ENCODE assay signal across 12 cellular contexts in the genomic region with DNA sequence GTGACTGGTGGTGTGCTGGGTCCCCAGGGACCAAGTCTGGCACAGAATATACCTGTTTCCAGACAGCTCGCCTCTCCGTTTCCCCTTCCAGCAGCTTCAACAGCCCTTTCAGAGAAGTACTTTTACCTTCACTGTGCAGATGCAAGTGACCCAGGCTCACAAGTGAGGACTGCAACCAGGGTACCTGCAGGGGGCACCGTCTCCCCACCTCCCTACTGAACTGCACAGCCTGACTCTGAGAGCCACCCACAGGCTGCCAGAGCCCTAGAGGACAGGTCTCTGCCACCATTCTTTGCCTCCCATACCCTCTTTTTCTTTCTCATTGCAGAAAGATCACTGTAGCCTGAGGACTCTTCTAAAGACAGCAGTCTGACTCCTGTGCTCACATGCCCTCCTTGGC. TPM values are rescaled to one million over a fixed set of nuclear protein-coding genes. Genes with fewer than 3 reads are reported as not detected.
A peak's percentile ranks its signal among the peaks of the same experiment; 100 is the strongest.
DNase-seq lines count a peak whose midpoint lies in the region; FAIRE-seq and TF ChIP-seq lines count a peak whose summit lies in the region.
"Had no signal": no experiment of that assay in that cellular context is flagged by ENCODE, and none has a peak within 500 bp of the region (broad histone marks: within the 10 kb centered on the region; RNA-seq: fewer than 3 reads in every experiment).

No MANE protein-coding gene starts in this region.

- no peak overlapping the region for H2BK20ac ChIP-seq in H1 (ENCODE audit: low read length)

- no peak overlapping the region; the same call in 1 of the 2 replicates for H2BK15ac ChIP-seq in H1 (ENCODE audit: low read length)

- no peak overlapping the region for H3K4me2 ChIP-seq in Loucy (ENCODE audit: low read depth, low read length, poor library complexity, severe bottlenecking)
- no peak overlapping the region; a peak in 2 of 4 replicates for H3K4me2 ChIP-seq in H1 (ENCODE audit: insufficient read depth in 1 of 2, low read depth in 2 of 2, low read length in 2 of 2)

- WGBS in H1 (ENCODE audit: extremely low coverage in 1 of 2, insufficient coverage in 1 of 2, insufficient read length in 1 of 2, insufficient replicate concordance in 2 of 2, low coverage in 1 of 2, low lambda C conversion rate in 2 of 2, missing lambda C conversion rate in 1 of 2), 2 experiments, result 53% methylated on average over 3 of the region's 3 CpGs; no CpG with 5 or more reads in 1 of the 2 experiments

- H3K4me1 ChIP-seq in Loucy (ENCODE audit: insufficient read depth, low read length, poor library complexity, severe bottlenecking), result no peaks in the 10 kb centered on the region
- H3K4me1 ChIP-seq in H1 (replicated peaks in 1 of 4; ENCODE audit: control insufficient read depth in 3 of 4, insufficient read depth in 4 of 4, low read length in 3 of 4), result peaks cover 3 to 5% (median 4%) of the 10 kb centered on the region in 4 experiments; a peak in 6 of 7 replicates
- H3K4me1 ChIP-seq: left lung had no signal

- no peak for TF ChIP-seq EP300 in H1 (IDR thresholded peaks at IDR 0.05; ENCODE audit: borderline replicate concordance in 1 of 2, low read depth in 2 of 2, low read length in 2 of 2)

- H3K18ac ChIP-seq in H1 (ENCODE audit: extremely low read depth, low read length), result no peak overlapping the region

- H2AFZ ChIP-seq in Loucy (ENCODE audit: low read length) (no peak overlapping the region), H1 (ENCODE audit: low read length) (no peak overlapping the region)

- no peak overlapping the region for H2BK120ac ChIP-seq in H1 (replicated peaks; ENCODE audit: low read depth, low read length)

- CTCF ChIA-PET in activated naive CD4-positive, alpha-beta T cell treated with anti-CD3 and anti-CD28 coated beads for 36 hours (lab: Charles Lee), result no interaction called here
- CTCF ChIA-PET in H1 (lab: Charles Lee; ENCODE audit: partially characterized antibody), result interaction anchor here (0.6 to 5.3 kb wide), 16 partner anchors 8 to 401 kb away, joined by 3 to 37 read pairs (median 4); no protein-coding TSS in a partner anchor

- H3K36me3 ChIP-seq in Loucy (ENCODE audit: insufficient read depth, low read length) (no peaks in the 10 kb centered on the region), H1 (ENCODE audit: control insufficient read depth in 2 of 4, insufficient read depth in 4 of 4, low read length in 3 of 4) (no peaks in the 10 kb centered on the region)
- H3K36me3 ChIP-seq: left lung, thoracic aorta had no signal

- peak; percentile 68 to 70 for TF ChIP-seq RAD21 in H1 (IDR thresholded peaks at IDR 0.05 in 1 of 2, conservative IDR thresholded peaks at IDR 0.05 in 1 of 2; ENCODE audit: low read depth in 2 of 2, low read length in 2 of 2)

- H3K9me2 ChIP-seq in Loucy (replicated peaks; ENCODE audit: low read depth, low read length), result no peaks in the 10 kb centered on the region

- peak; percentile 10 for DNase-seq in activated naive CD4-positive, alpha-beta T cell treated with anti-CD3 and anti-CD28 coated beads for 36 hours
- no peak for DNase-seq in activated naive CD4-positive, alpha-beta T cell treated with Interleukin-2 at 50 U/mL for 16 hours
- DNase-seq in H1 (ENCODE audit: low read depth in 1 of 2, low spot score in 2 of 2) (peak; percentile 38 to 74), urothelium cell line (ENCODE audit: low spot score) (peak; percentile 41), SHP77 treated with DMSO at 0.1 percent for 48 hours (lab: John Stamatoyannopoulos, UW) (no peak), A172 (ENCODE audit: low spot score) (no peak), globus pallidus (ENCODE audit: low spot score) (no peak)
- DNase-seq: DMS79 treated with DMSO at 0.1 percent for 48 hours, left lung had no signal

- no peak overlapping the region for H2BK5ac ChIP-seq in H1 (ENCODE audit: low read depth, low read length)

- H3K14ac ChIP-seq in H1 (ENCODE audit: insufficient read length), result no peak overlapping the region

- no peak overlapping the region for H2AK5ac ChIP-seq in H1 (ENCODE audit: low read depth, low read length)

- H3K56ac ChIP-seq in H1 (replicated peaks; ENCODE audit: insufficient read length, low read depth, low read length), result no peak overlapping the region

- H3K4ac ChIP-seq in H1 (replicated peaks; ENCODE audit: insufficient read length, low read depth, low read length), result no peak overlapping the region

- H3K4me3 ChIP-seq in Loucy (ENCODE audit: low read length, poor library complexity, severe bottlenecking), result no peak overlapping the region
- no peak overlapping the region for H3K4me3 ChIP-seq in H1 (ENCODE audit: extremely low read depth in 1 of 4, insufficient read depth in 2 of 4, low read depth in 3 of 4, low read length in 4 of 4)
- H3K4me3 ChIP-seq: left lung, thoracic aorta had no signal

- H3K36me3 Mint-ChIP-seq in activated naive CD4-positive, alpha-beta T cell treated with anti-CD3 and anti-CD28 coated beads for 36 hours (ENCODE audit: low read depth), result no peaks in the 10 kb centered on the region

- H3K4me1 Mint-ChIP-seq in activated naive CD4-positive, alpha-beta T cell treated with anti-CD3 and anti-CD28 coated beads for 36 hours (ENCODE audit: low read depth), result no peaks in the 10 kb centered on the region

- TF ChIP-seq POLR2A in H1 (IDR thresholded peaks at IDR 0.05; ENCODE audit: control extremely low read depth in 1 of 2, low read depth in 2 of 2, low read length in 2 of 2), result no peak

- intact Hi-C loops in activated naive CD4-positive, alpha-beta T cell treated with anti-CD3 and anti-CD28 coated beads for 36 hours (cut with micrococcal nuclease), result no loop called here

- H3K27me3 Mint-ChIP-seq in activated naive CD4-positive, alpha-beta T cell treated with anti-CD3 and anti-CD28 coated beads for 36 hours (ENCODE audit: low read depth), result peaks cover 21% of the 10 kb centered on the region

- H3K27me3 ChIP-seq in Loucy (ENCODE audit: insufficient read depth, low read length, poor library complexity, severe bottlenecking) (no peaks in the 10 kb centered on the region), H1 (replicated peaks in 1 of 4; ENCODE audit: control insufficient read depth in 3 of 4, extremely low read depth in 1 of 4, insufficient read depth in 3 of 4, low read length in 3 of 4) (no peaks in the 10 kb centered on the region)

- H3K79me2 ChIP-seq in Loucy (ENCODE audit: insufficient read depth, low read length) (no peaks in the 10 kb centered on the region), H1 (ENCODE audit: control insufficient read depth in 1 of 2, insufficient read depth in 2 of 2, low read length in 2 of 2) (no peaks in the 10 kb centered on the region)

- no peak overlapping the region for H3K27ac ChIP-seq in H1 (ENCODE audit: low read depth, low read length)
- H3K27ac ChIP-seq: left lung, thoracic aorta had no signal

- TF ChIP-seq CTCF in Loucy (conservative IDR thresholded peaks at IDR 0.05; ENCODE audit: low read length) (peak; percentile 64), H1 (IDR thresholded peaks at IDR 0.05; ENCODE audit: control extremely low read depth in 1 of 3, insufficient read depth in 1 of 3, low read depth in 1 of 3, low read length in 3 of 3) (peak; percentile 76 to 84 (median 80))

- H3K79me1 ChIP-seq in H1 (ENCODE audit: low read depth, low read length), result no peaks in the 10 kb centered on the region

- H4K5ac ChIP-seq in H1 (ENCODE audit: insufficient read length, low read depth, low read length), result no peak overlapping the region

- FAIRE-seq in H1 (lab: Jason Lieb, UNC) (no peak), urothelium cell line (lab: Jason Lieb, UNC) (no peak)

- H3K4me3 Mint-ChIP-seq in activated naive CD4-positive, alpha-beta T cell treated with anti-CD3 and anti-CD28 coated beads for 36 hours, result no peak overlapping the region

- no peaks in the 10 kb centered on the region; the same call in 1 of the 2 replicates for H3K23me2 ChIP-seq in H1 (ENCODE audit: low read depth, low read length)

- no peaks in the 10 kb centered on the region for H3K9me3 Mint-ChIP-seq in activated naive CD4-positive, alpha-beta T cell treated with anti-CD3 and anti-CD28 coated beads for 36 hours

- no peak overlapping the region for H4K91ac ChIP-seq in H1 (replicated peaks; ENCODE audit: insufficient read length, low read length)

- no peak overlapping the region for H3K9ac ChIP-seq in Loucy (ENCODE audit: low read depth, low read length, poor library complexity, severe bottlenecking)
- no peak overlapping the region for H3K9ac ChIP-seq in H1 (replicated peaks in 1 of 4; ENCODE audit: extremely low read depth in 1 of 4, low read depth in 3 of 4, low read length in 3 of 4)

- no peaks in the 10 kb centered on the region for H3F3A ChIP-seq in Loucy (ENCODE audit: low read depth)

- H4K20me1 ChIP-seq in Loucy (ENCODE audit: insufficient read depth, low read length, poor library complexity, severe bottlenecking), result no peaks in the 10 kb centered on the region
- no peaks in the 10 kb centered on the region for H4K20me1 ChIP-seq in H1 (replicated peaks in 1 of 2; ENCODE audit: control insufficient read depth in 1 of 2, insufficient read depth in 2 of 2, low read length in 2 of 2)

- H3K9me3 ChIP-seq in Loucy (ENCODE audit: insufficient read depth, low read depth, low read length) (no peaks in the 10 kb centered on the region), H1 (ENCODE audit: insufficient read depth in 2 of 2, low read depth in 1 of 2, low read length in 1 of 2) (no peaks in the 10 kb centered on the region)
- H3K9me3 ChIP-seq: left lung, thoracic aorta had no signal

- no peak overlapping the region for H3K23ac ChIP-seq in H1 (ENCODE audit: insufficient read length)

- H3K27ac Mint-ChIP-seq in activated naive CD4-positive, alpha-beta T cell treated with anti-CD3 and anti-CD28 coated beads for 36 hours, result no peak overlapping the region

- H4K8ac ChIP-seq in H1 (ENCODE audit: extremely low read depth, insufficient read depth, low read length), result no peak overlapping the region

- no peak overlapping the region for H2BK12ac ChIP-seq in H1 (ENCODE audit: low read depth, low read length)

- POLR2A ChIA-PET in H1 (lab: Charles Lee; ENCODE audit: partially characterized antibody), result no interaction called here

RNA-seq across cellular contexts. Expression of a gene that starts 15.4 kb away (rescaled TPM):
- total RNA-seq in activated naive CD4-positive, alpha-beta T cell treated with anti-CD3 and anti-CD28 coated beads for 36 hours, result not detected
- total RNA-seq in H1 (2021; fragmentation: NEBNext Ultra II Directional; extraction: Animal tissue kit (Norgen Biotek cat#: 25700)), result not detected in 2 replicates
- polyA plus RNA-seq in H1 (2011; rRNA removed), result not detected in 2 replicates
- polyA plus RNA-seq in H1 (2011; cell fraction: cytosol; rRNA removed), result not detected
- not detected for polyA plus RNA-seq in H1 (2011; cell fraction: nucleus; rRNA removed)
- polyA plus RNA-seq in H1 (2012, experiment 1 of 2), result not detected in 4 replicates
- polyA plus RNA-seq in H1 (2012, experiment 2 of 2), result not detected
- polyA plus RNA-seq in H1 (2013, experiment 1 of 2), result not detected
- polyA plus RNA-seq in H1 (2013, experiment 2 of 2), result not detected
- not detected in 2 replicates for polyA minus RNA-seq in H1 (2011; rRNA and poly(A)+ RNA removed)
- polyA minus RNA-seq in H1 (2011; cell fraction: cytosol; rRNA and poly(A)+ RNA removed), result not detected
- not detected for polyA minus RNA-seq in H1 (2011; cell fraction: nucleus; rRNA and poly(A)+ RNA removed)
- not detected in 2 replicates for total RNA-seq in A172 (2014; rRNA removed; shearing (Covaris generic))
- total RNA-seq: left lung, skeletal muscle tissue, thoracic aorta had no signal

RNA-seq across cellular contexts. Expression of a gene that starts 45.8 kb away (rescaled TPM):
- total RNA-seq in activated naive CD4-positive, alpha-beta T cell treated with anti-CD3 and anti-CD28 coated beads for 36 hours, result not detected
- 1.8 TPM in 2 replicates for total RNA-seq in H1 (2021; fragmentation: NEBNext Ultra II Directional; extraction: Animal tissue kit (Norgen Biotek cat#: 25700))
- polyA plus RNA-seq in H1 (2011; rRNA removed), result 1.3 and 1.4 TPM in 2 replicates
- polyA plus RNA-seq in H1 (2011; cell fraction: cytosol; rRNA removed), result 1.1 TPM
- polyA plus RNA-seq in H1 (2011; cell fraction: nucleus; rRNA removed), result 1.7 TPM
- polyA plus RNA-seq in H1 (2012, experiment 1 of 2), result 0.52 to 1.9 TPM (median 1.2 TPM) in 4 replicates
- polyA plus RNA-seq in H1 (2012, experiment 2 of 2), result 0.96 TPM
- polyA plus RNA-seq in H1 (2013, experiment 1 of 2), result 1.1 TPM
- 1.0 TPM for polyA plus RNA-seq in H1 (2013, experiment 2 of 2)
- polyA minus RNA-seq in H1 (2011; rRNA and poly(A)+ RNA removed), result 0.88 and 1.00 TPM in 2 replicates
- not detected for polyA minus RNA-seq in H1 (2011; cell fraction: cytosol; rRNA and poly(A)+ RNA removed)
- polyA minus RNA-seq in H1 (2011; cell fraction: nucleus; rRNA and poly(A)+ RNA removed), result 1.6 TPM
- total RNA-seq in A172 (2014; rRNA removed; shearing (Covaris generic)), result not detected in 2 replicates

Comparison
In these comparisons a context has a peak if more than half of its experiments do, and no peak if none do; other contexts are left out.
1. DNase-seq: peak in activated naive CD4-positive, alpha-beta T cell treated with anti-CD3 and anti-CD28 coated beads for 36 hours (single experiment), H1 (2 of 2) and urothelium cell line (single experiment); none in activated naive CD4-positive, alpha-beta T cell treated with Interleukin-2 at 50 U/mL for 16 hours (single experiment), SHP77 treated with DMSO at 0.1 percent for 48 hours (single experiment), A172 (single experiment) and globus pallidus (single experiment).